ENCODE assay signal across 8 cellular contexts in genomic region chr9:97632992-97633858, GRCh38. TPM values are rescaled to one million over a fixed set of nuclear protein-coding genes. Genes with fewer than 3 reads are reported as not detected.
A peak's percentile ranks its signal among the peaks of the same experiment; 100 is the strongest.
DNase-seq lines count a peak whose midpoint lies in the region; ATAC-seq and TF ChIP-seq lines count a peak whose summit lies in the region.

Gene NCBP1, plus strand, starts transcription at chr9:97633821. Its CDS starts 61 bp downstream, at chr9:97633882.
Gene TSTD2, minus strand, starts transcription at chr9:97633368. Its CDS starts 5,806 bp downstream, at chr9:97627562.

- H2AFZ ChIP-seq in KMS-11 (ENCODE audit: low read depth): peak within 1 kb of the TSS; percentile 74

- intact Hi-C loops in esophagus muscularis mucosa (cut with DNase I): no loop called here

- TF ChIP-seq CTCF in KMS-11 (conservative IDR thresholded peaks at IDR 0.05; ENCODE audit: low read depth, low read length): no peak
- peak in 3 of 6 experiments; percentile 12 to 17 (median 15) for TF ChIP-seq CTCF in Peyer's patch (IDR thresholded peaks at IDR 0.05)
- TF ChIP-seq CTCF in esophagus muscularis mucosa (IDR thresholded peaks at IDR 0.05): no peak

- H3K9ac ChIP-seq in KMS-11: peak within 1 kb of the TSS; percentile 90

- peak; percentile 88 to 91 for TF ChIP-seq POLR2A in Peyer's patch (IDR thresholded peaks at IDR 0.05)
- peak; percentile 68 for TF ChIP-seq POLR2A in esophagus muscularis mucosa (IDR thresholded peaks at IDR 0.05; ENCODE audit: low read depth)

- TF ChIP-seq EP300 in esophagus muscularis mucosa (IDR thresholded peaks at IDR 0.05): no peak

- H4K20me1 ChIP-seq in KMS-11 (ENCODE audit: insufficient read depth): 0 out of 2 replicates have a peak, but pooled peaks cover 10% of the 10 kb centered on the region

- H3K4me2 ChIP-seq in KMS-11: peak within 1 kb of the TSS; percentile 98

- H3K79me2 ChIP-seq in KMS-11 (ENCODE audit: insufficient read depth, low read depth): peaks cover 71% of the 10 kb centered on the region

- H3K9me3 ChIP-seq in Peyer's patch: no peaks in the 10 kb centered on the region
- no peaks in the 10 kb centered on the region for H3K9me3 ChIP-seq in esophagus muscularis mucosa

- H3K4me1 ChIP-seq in KMS-11 (ENCODE audit: low read depth, poor library complexity, severe bottlenecking): peaks cover 46% of the 10 kb centered on the region
- peaks cover 0 to 43% (median 0%) of the 10 kb centered on the region in 4 donors for H3K4me1 ChIP-seq in Peyer's patch
- H3K4me1 ChIP-seq in esophagus muscularis mucosa: peaks cover 42 to 73% (median 66%) of the 10 kb centered on the region in 4 donors

- H3K27ac ChIP-seq in KMS-11: peak within 1 kb of the TSS; percentile 93
- peak within 1 kb of the TSS; percentile 93 to 99 (median 94) for H3K27ac ChIP-seq in Peyer's patch
- H3K27ac ChIP-seq in esophagus muscularis mucosa (replicated peaks in 1 of 4): peak within 1 kb of the TSS; percentile 92 to 98 (median 96)

- peak; percentile 92 for DNase-seq in DMS53 treated with DMSO at 0.1 percent for 48 hours (lab: John Stamatoyannopoulos, UW; ENCODE audit: unreplicated experiment)
- DNase-seq in Peyer's patch: peak; percentile 95 to 99 (median 98)
- DNase-seq in activated T-cell treated with anti-CD3 and anti-CD28 coated beads, Interleukin-2, amount 50 U/mL, for 48 hours: peak; percentile 96
- DNase-seq in esophagus muscularis mucosa (ENCODE audit: extremely low spot score): peak; percentile 99
- DNase-seq in myocyte (ENCODE audit: low read depth): peak; percentile 99
- peak; percentile 93 to 94 for DNase-seq in stimulated activated CD8-positive, alpha-beta memory T cell treated with anti-CD3 and anti-CD28 coated beads, Interleukin-7, amount 100 ng/mL, for 48 hours (ENCODE audit: extremely low read depth in 1 of 2, low read depth in 1 of 2)

- peak; percentile 88 for ATAC-seq in GM21737 (IDR thresholded peaks at IDR 0.05; ENCODE audit: unreplicated experiment)

- WGBS in esophagus muscularis mucosa: 0% methylated on average over 36 of the region's 83 CpGs

- H3K4me3 ChIP-seq in KMS-11 (IDR thresholded peaks at IDR 0.05; ENCODE audit: insufficient read depth, low read depth, low read length) (peak within 1 kb of the TSS; percentile 34), Peyer's patch (peak within 1 kb of the TSS; percentile 61 to 97 (median 84)), esophagus muscularis mucosa (peak within 1 kb of the TSS; percentile 72 to 95 (median 88))

- H3K27me3 ChIP-seq in KMS-11 (ENCODE audit: insufficient read depth, low read depth) (no peaks in the 10 kb centered on the region), Peyer's patch (no peaks in the 10 kb centered on the region), esophagus muscularis mucosa (no peaks in the 10 kb centered on the region)

- H3K36me3 ChIP-seq in KMS-11 (ENCODE audit: insufficient read depth) (no peaks in the 10 kb centered on the region), Peyer's patch (no peaks in the 10 kb centered on the region), esophagus muscularis mucosa (no peaks in the 10 kb centered on the region)

RNA-seq across cellular contexts. Expression of gene NCBP1, which starts in this region (rescaled TPM):
- total RNA-seq in Peyer's patch (10 to 100 TPM; 26.3 to 61.1 (median 28.1) TPM), esophagus muscularis mucosa (10 to 100 TPM; 12.0 to 14.8 (median 14.6) TPM), myocyte (37.4 and 39.3 TPM in 2 replicates)
- 15.8 TPM for polyA plus RNA-seq in myocyte (2012)

RNA-seq across cellular contexts. Expression of gene TSTD2, which starts in this region (rescaled TPM):
- 10 to 100 TPM; 17.2 to 32.2 (median 21.8) TPM for total RNA-seq in Peyer's patch
- total RNA-seq in esophagus muscularis mucosa: 10 to 100 TPM; 22.9 to 25.3 (median 23.5) TPM
- total RNA-seq in myocyte: 20.2 and 20.5 TPM in 2 replicates
- 14.3 TPM for polyA plus RNA-seq in myocyte (2012)

Comparison
In these comparisons a context has a peak if more than half of its experiments do, and no peak if none do; other contexts are left out.
1. Peak in every context shown above with its lines: DNase-seq, ATAC-seq, H3K4me3 ChIP-seq and H3K27ac ChIP-seq.
2. H3K4me3 ChIP-seq: peak in every context shown above with its lines; median percentile 88 in esophagus muscularis mucosa; 84 in Peyer's patch; 34 in KMS-11.